Comparison of ENCODE assay signal across 17 cellular contexts in the genomic region with DNA sequence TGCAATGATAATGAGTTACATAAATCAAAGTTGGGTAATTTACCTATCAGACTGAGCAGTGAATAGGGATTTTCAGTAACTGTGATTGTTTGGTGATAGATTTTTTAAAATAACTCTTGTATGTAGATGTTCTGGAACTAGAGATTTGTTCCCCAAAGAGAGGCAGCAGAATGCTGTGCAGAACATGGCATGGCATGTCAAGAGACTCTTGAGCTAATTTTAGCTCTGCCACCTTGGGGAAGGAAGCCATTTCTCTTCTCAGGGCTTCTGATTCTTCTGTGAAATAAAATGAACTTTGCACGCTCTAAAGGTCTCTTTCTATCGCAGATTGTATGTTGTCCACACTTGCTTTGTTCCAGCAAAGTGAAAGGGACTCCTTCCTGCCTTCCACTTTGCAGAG.
DNase-seq lines count a peak whose midpoint lies in the region; ATAC-seq, FAIRE-seq and TF ChIP-seq lines count a peak whose summit lies in the region.
"Had no signal": no experiment of that assay in that cellular context is flagged by ENCODE, and none has a peak within 500 bp of the region (broad histone marks: within the 10 kb centered on the region; RNA-seq: fewer than 3 reads in every experiment).

No MANE protein-coding gene starts in this region.

- no peak overlapping the region for H3K27ac Mint-ChIP-seq in immature natural killer cell

- no peaks in the 10 kb centered on the region for H3K27me3 ChIP-seq in BLaER1 treated with 17β-estradiol and CSF1 and Interleukin-3, amounts not matched to agents 10 nM and 100 nM
- no peaks in the 10 kb centered on the region for H3K27me3 ChIP-seq in lower lobe of right lung (ENCODE audit: low read depth)
- H3K27me3 ChIP-seq in small intestine (ENCODE audit: control insufficient read depth in 2 of 2, insufficient read depth in 2 of 2, low read length in 2 of 2), result no peaks in the 10 kb centered on the region
- H3K27me3 ChIP-seq: MG63 had no signal

- TF ChIP-seq CTCF in lower lobe of right lung (IDR thresholded peaks at IDR 0.05), result no peak

- H3K36me3 ChIP-seq in BLaER1 treated with 17β-estradiol and CSF1 and Interleukin-3, amounts not matched to agents 10 nM and 100 nM, result no peaks in the 10 kb centered on the region; a peak in 1 of 22 replicates
- H3K36me3 ChIP-seq in lower lobe of right lung, result no peaks in the 10 kb centered on the region
- no peaks in the 10 kb centered on the region for H3K36me3 ChIP-seq in small intestine (ENCODE audit: control insufficient read depth in 2 of 2, insufficient read depth in 2 of 2, low read length in 2 of 2)
- H3K36me3 ChIP-seq: MG63 had no signal

- no peaks in the 10 kb centered on the region for H3K36me3 Mint-ChIP-seq in immature natural killer cell

- ATAC-seq in lower lobe of right lung, result peak; percentile 29 to 57
- ATAC-seq in HG02623 (IDR thresholded peaks at IDR 0.05; ENCODE audit: unreplicated experiment), result no peak
- ATAC-seq in HG03280 (IDR thresholded peaks at IDR 0.05; ENCODE audit: unreplicated experiment), result no peak

- no peak overlapping the region for H3K4me3 ChIP-seq in BLaER1 treated with 17β-estradiol and CSF1 and Interleukin-3, amounts not matched to agents 10 nM and 100 nM
- H3K4me3 ChIP-seq in lower lobe of right lung (no peak overlapping the region), small intestine (ENCODE audit: low read depth in 1 of 2, low read length in 2 of 2) (no peak overlapping the region)
- H3K4me3 ChIP-seq: MG63 had no signal

- DNase-seq in DMS79 treated with DMSO at 0.1 percent for 48 hours (lab: John Stamatoyannopoulos, UW) (peak; percentile 61), lower lobe of right lung (no peak), small intestine (peak; percentile 29), immature natural killer cell (no peak)
- DNase-seq: Calu3, KBM-7, MG63, NCI-H1105 treated with DMSO at 0.1 percent for 48 hours, NCI-H146, NCI-H1930, NCI-H774, SK-N-SH had no signal

- no peak for FAIRE-seq in small intestine (lab: Jason Lieb, UNC)
- FAIRE-seq: GM18507, H54 had no signal

- no peak overlapping the region for H3K4me3 Mint-ChIP-seq in immature natural killer cell

- H3K27me3 Mint-ChIP-seq in immature natural killer cell (ENCODE audit: low read depth in 3 of 3), result peaks cover 0 to 13% (median 4%) of the 10 kb centered on the region in 3 donors

- no peaks in the 10 kb centered on the region for H3K4me1 Mint-ChIP-seq in immature natural killer cell

- peaks cover 24 to 32% (median 27%) of the 10 kb centered on the region in 11 experiments for H3K9me3 ChIP-seq in BLaER1 treated with 17β-estradiol and CSF1 and Interleukin-3, amounts not matched to agents 10 nM and 100 nM (replicated peaks in 1 of 11)
- H3K9me3 ChIP-seq in lower lobe of right lung (peaks cover 14% of the 10 kb centered on the region), small intestine (ENCODE audit: control insufficient read depth, low read depth) (no peaks in the 10 kb centered on the region)

- H3K4me2 ChIP-seq in BLaER1 treated with 17β-estradiol and CSF1 and Interleukin-3, amounts not matched to agents 10 nM and 100 nM, result peak overlapping the region in 10 of 11 experiments; percentile 2 to 53 (median 36); a peak in 16 of 22 replicates
- H3K4me2 ChIP-seq: SK-N-SH had no signal

- H4K20me1 ChIP-seq in BLaER1 treated with 17β-estradiol and CSF1 and Interleukin-3, amounts not matched to agents 10 nM and 100 nM, result no peaks in the 10 kb centered on the region

- H3K9me3 Mint-ChIP-seq in immature natural killer cell, result no peaks in the 10 kb centered on the region

- no peak overlapping the region for H3K9ac ChIP-seq in BLaER1 treated with 17β-estradiol and CSF1 and Interleukin-3, amounts not matched to agents 10 nM and 100 nM
- H3K9ac ChIP-seq: SK-N-SH had no signal

- 12 to 59% (median 28%) methylated on average over 2 of the region's 2 CpGs for WGBS in small intestine, 3 donors

- peaks cover 9 to 21% (median 15%) of the 10 kb centered on the region in 10 experiments; a peak in 18 of 20 replicates for H3K4me1 ChIP-seq in BLaER1 treated with 17β-estradiol and CSF1 and Interleukin-3, amounts not matched to agents 10 nM and 100 nM
- H3K4me1 ChIP-seq in lower lobe of right lung (no peaks in the 10 kb centered on the region), small intestine (ENCODE audit: control insufficient read depth in 2 of 2, insufficient read depth in 1 of 2, low read depth in 1 of 2, low read length in 1 of 2) (no peaks in the 10 kb centered on the region)

- intact Hi-C loops in lower lobe of right lung (cut with DNase I), result no loop called here

- no peak overlapping the region for H3K27ac ChIP-seq in BLaER1 treated with 17β-estradiol and CSF1 and Interleukin-3, amounts not matched to agents 10 nM and 100 nM
- H3K27ac ChIP-seq in lower lobe of right lung (no peak overlapping the region), small intestine (ENCODE audit: low read depth in 1 of 2, low read length in 1 of 2) (no peak overlapping the region)

Comparison
In these comparisons a context has a peak if more than half of its experiments do, and no peak if none do; other contexts are left out.
1. DNase-seq: peak in DMS79 treated with DMSO at 0.1 percent for 48 hours (single experiment) and small intestine (single experiment); none in lower lobe of right lung (single experiment) and immature natural killer cell (0 of 3).
2. ATAC-seq: peak in lower lobe of right lung (2 of 2); none in HG02623 (single experiment) and HG03280 (single experiment).